1 cellular context compared by ENCODE assay signal in genomic region chr6:85675030-85675819, GRCh38.
A peak's percentile ranks its signal among the peaks of the same experiment; 100 is the strongest.
TF ChIP-seq lines count a peak whose summit lies in the region.

No MANE protein-coding gene starts in this region.

TF ChIP-seq in K562, 482 proteins besides CTCF, POLR2A, EP300 and RAD21 (continued from another document):
- TF ChIP-seq UBTF (IDR thresholded peaks at IDR 0.05; ENCODE audit: borderline replicate concordance in 1 of 2, low read depth in 2 of 2, low read length in 2 of 2) (no peak), MCM3 (IDR thresholded peaks at IDR 0.05) (no peak), JUND (IDR thresholded peaks at IDR 0.05; ENCODE audit: borderline replicate concordance, low read depth, low read length) (peak; percentile 77; the same call in 1 of the 2 replicates), JUND (tag; IDR thresholded peaks at IDR 0.05; ENCODE audit: borderline replicate concordance, low read depth, low read length) (peak; percentile 55; the same call in 1 of the 3 replicates), CBFB (CRISPR knock-in tag; IDR thresholded peaks at IDR 0.05) (no peak), MEF2A (IDR thresholded peaks at IDR 0.05; ENCODE audit: control insufficient read depth, low read depth, low read length) (0 out of 2 replicates have a peak, but pooled peaks have one; percentile 26), LCOR (CRISPR knock-in tag; IDR thresholded peaks at IDR 0.05) (0 out of 2 replicates have a peak, but pooled peaks have one; percentile 26), SMARCA5 (IDR thresholded peaks at IDR 0.05) (no peak), JUN (IDR thresholded peaks at IDR 0.05; ENCODE audit: borderline replicate concordance, low read depth, low read length) (peak; percentile 51; the same call in 1 of the 2 replicates), JUN (CRISPR knock-in tag; IDR thresholded peaks at IDR 0.05; ENCODE audit: borderline replicate concordance) (no peak), FOXK2 (conservative IDR thresholded peaks at IDR 0.05 in 1 of 2, IDR thresholded peaks at IDR 0.05 in 1 of 2; ENCODE audit: low read depth in 2 of 2) (peak in 1 of 2 experiments; percentile 67; a peak in 2 of 4 replicates), KDM5B (IDR thresholded peaks at IDR 0.05; ENCODE audit: insufficient replicate concordance, low read depth, low read length) (peak; percentile 53), HNRNPLL (IDR thresholded peaks at IDR 0.05; ENCODE audit: low read depth, low read length, poor library complexity, severe bottlenecking) (no peak), FOXP4 (CRISPR knock-in tag; IDR thresholded peaks at IDR 0.05; ENCODE audit: borderline replicate concordance) (no peak), CEBPG (CRISPR knock-in tag; IDR thresholded peaks at IDR 0.05) (no peak), CEBPG (tag; conservative IDR thresholded peaks at IDR 0.05 in 1 of 2, IDR thresholded peaks at IDR 0.05 in 1 of 2) (no peak), POLR2AphosphoS2 (IDR thresholded peaks at IDR 0.05; ENCODE audit: low read length) (peak; percentile 45; the same call in 1 of the 2 replicates), IFI16 (CRISPR knock-in tag; IDR thresholded peaks at IDR 0.05) (no peak), MEF2D (tag; conservative IDR thresholded peaks at IDR 0.05; ENCODE audit: low read depth) (0 out of 2 replicates have a peak, but pooled peaks have one; percentile 27), MEIS2 (IDR thresholded peaks at IDR 0.05; ENCODE audit: partially characterized antibody) (peak; percentile 29), FOSL1 (tag; conservative IDR thresholded peaks at IDR 0.05) (peak; percentile 42; the same call in 1 of the 2 replicates), ATF3 (IDR thresholded peaks at IDR 0.05) (peak; percentile 69), ATF3 (CRISPR knock-in tag; conservative IDR thresholded peaks at IDR 0.05) (no peak), ZFP1 (CRISPR knock-in tag; IDR thresholded peaks at IDR 0.05) (no peak), ARID1B (IDR thresholded peaks at IDR 0.05) (peak; percentile 33; the same call in 1 of the 2 replicates), AFF4 (CRISPR knock-in tag; IDR thresholded peaks at IDR 0.05) (peak; percentile 58; the same call in 1 of the 2 replicates), POLR2G (IDR thresholded peaks at IDR 0.05; ENCODE audit: low read depth, low read length) (0 out of 2 replicates have a peak, but pooled peaks have one; percentile 22), MXI1 (IDR thresholded peaks at IDR 0.05; ENCODE audit: low read depth, low read length) (0 out of 2 replicates have a peak, but pooled peaks have one; percentile 13), ADNP (tag; IDR thresholded peaks at IDR 0.05) (no peak), POLR2AphosphoS5 (IDR thresholded peaks at IDR 0.05; ENCODE audit: control insufficient read depth, insufficient read depth, low read depth, low read length) (peak; percentile 74)
- TF ChIP-seq, protein P1, sequence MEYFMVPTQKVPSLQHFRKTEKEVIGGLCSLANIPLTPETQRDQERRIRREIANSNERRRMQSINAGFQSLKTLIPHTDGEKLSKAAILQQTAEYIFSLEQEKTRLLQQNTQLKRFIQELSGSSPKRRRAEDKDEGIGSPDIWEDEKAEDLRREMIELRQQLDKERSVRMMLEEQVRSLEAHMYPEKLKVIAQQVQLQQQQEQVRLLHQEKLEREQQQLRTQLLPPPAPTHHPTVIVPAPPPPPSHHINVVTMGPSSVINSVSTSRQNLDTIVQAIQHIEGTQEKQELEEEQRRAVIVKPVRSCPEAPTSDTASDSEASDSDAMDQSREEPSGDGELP (CRISPR knock-in tag; IDR thresholded peaks at IDR 0.05; ENCODE audit: borderline replicate concordance): 0 out of 2 replicates have a peak, but pooled peaks have one; percentile 31
- TF ChIP-seq, protein P2, sequence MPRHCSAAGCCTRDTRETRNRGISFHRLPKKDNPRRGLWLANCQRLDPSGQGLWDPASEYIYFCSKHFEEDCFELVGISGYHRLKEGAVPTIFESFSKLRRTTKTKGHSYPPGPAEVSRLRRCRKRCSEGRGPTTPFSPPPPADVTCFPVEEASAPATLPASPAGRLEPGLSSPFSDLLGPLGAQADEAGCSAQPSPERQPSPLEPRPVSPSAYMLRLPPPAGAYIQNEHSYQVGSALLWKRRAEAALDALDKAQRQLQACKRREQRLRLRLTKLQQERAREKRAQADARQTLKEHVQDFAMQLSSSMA (CRISPR knock-in tag; IDR thresholded peaks at IDR 0.05): no peak
- TF ChIP-seq, protein P3, sequence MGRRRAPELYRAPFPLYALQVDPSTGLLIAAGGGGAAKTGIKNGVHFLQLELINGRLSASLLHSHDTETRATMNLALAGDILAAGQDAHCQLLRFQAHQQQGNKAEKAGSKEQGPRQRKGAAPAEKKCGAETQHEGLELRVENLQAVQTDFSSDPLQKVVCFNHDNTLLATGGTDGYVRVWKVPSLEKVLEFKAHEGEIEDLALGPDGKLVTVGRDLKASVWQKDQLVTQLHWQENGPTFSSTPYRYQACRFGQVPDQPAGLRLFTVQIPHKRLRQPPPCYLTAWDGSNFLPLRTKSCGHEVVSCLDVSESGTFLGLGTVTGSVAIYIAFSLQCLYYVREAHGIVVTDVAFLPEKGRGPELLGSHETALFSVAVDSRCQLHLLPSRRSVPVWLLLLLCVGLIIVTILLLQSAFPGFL (CRISPR knock-in tag; IDR thresholded peaks at IDR 0.05): 0 out of 2 replicates have a peak, but pooled peaks have one; percentile 80
